Comparison of ENCODE assay signal across 8 cellular contexts in genomic region chr12:89019439-89020120, GRCh38.
DNase-seq lines count a peak whose midpoint lies in the region; ATAC-seq and TF ChIP-seq lines count a peak whose summit lies in the region.

No MANE protein-coding gene starts in this region.

- peak; percentile 96 for ATAC-seq in GM18505 (IDR thresholded peaks at IDR 0.05; ENCODE audit: unreplicated experiment)
- peak; percentile 98 for ATAC-seq in HG02885 (IDR thresholded peaks at IDR 0.05; ENCODE audit: poor library complexity, unreplicated experiment)
- peak; percentile 96 for ATAC-seq in left ventricle myocardium superior

- no peak for TF ChIP-seq POLR2A in GM18505 (IDR thresholded peaks at IDR 0.05; ENCODE audit: borderline replicate concordance, extremely low read depth, insufficient read depth, insufficient read length)

- intact Hi-C loops in left ventricle myocardium superior (cut with micrococcal nuclease): no loop called here

- DNase-seq in NCI-H1436 (lab: John Stamatoyannopoulos, UW) (peak; percentile 77), SW480 (ENCODE audit: low spot score) (peak; percentile 84), amniotic epithelial cell (ENCODE audit: low read depth) (peak; percentile 83), left ventricle myocardium superior (peak; percentile 42), renal cortical epithelial cell (ENCODE audit: low read depth) (peak; percentile 82), mesenteric fat pad (ENCODE audit: low spot score) (no peak)
